Comparison of ENCODE assay signal across 2 cellular contexts in the genomic region with DNA sequence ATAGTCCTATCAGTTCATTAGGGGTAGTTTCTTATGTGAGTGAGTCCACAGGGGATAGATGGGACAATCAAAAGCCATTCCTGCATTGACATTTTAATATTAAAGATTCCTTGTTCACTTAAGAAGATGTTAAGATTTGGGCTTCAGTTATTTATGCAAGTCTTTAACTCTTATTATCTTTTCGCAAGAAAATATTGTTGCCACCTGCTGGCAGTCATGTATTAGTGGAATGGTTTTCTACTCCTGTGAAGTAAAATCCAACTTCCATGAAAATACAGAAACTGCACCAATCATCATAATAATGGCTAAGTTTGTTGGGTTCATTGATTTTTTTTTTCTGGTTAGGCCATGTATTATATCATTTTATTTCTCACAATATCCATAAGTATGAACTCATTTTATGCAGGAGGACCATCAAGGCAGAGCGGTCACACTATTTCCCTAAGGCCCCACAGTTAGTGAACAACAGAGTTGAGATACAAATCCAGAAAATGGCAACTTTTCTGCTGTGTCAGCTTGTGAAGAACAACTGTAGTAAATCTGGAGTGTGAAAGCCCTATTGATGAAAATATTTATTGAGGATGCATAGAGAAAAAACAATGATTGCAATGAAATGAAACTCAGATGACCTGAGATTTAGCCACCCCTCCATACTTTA.
TF ChIP-seq lines count a peak whose summit lies in the region.

No MANE protein-coding gene starts in this region.

TF ChIP-seq in SK-N-SH, 30 proteins besides CTCF, POLR2A, EP300 and RAD21 (continued from another document):
- TF ChIP-seq, protein P1, sequence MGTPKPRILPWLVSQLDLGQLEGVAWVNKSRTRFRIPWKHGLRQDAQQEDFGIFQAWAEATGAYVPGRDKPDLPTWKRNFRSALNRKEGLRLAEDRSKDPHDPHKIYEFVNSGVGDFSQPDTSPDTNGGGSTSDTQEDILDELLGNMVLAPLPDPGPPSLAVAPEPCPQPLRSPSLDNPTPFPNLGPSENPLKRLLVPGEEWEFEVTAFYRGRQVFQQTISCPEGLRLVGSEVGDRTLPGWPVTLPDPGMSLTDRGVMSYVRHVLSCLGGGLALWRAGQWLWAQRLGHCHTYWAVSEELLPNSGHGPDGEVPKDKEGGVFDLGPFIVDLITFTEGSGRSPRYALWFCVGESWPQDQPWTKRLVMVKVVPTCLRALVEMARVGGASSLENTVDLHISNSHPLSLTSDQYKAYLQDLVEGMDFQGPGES (IDR thresholded peaks at IDR 0.05; ENCODE audit: low read depth, low read length), result no peak
- TF ChIP-seq TAF1 (IDR thresholded peaks at IDR 0.05; ENCODE audit: borderline replicate concordance, low read depth, low read length) (no peak), TEAD4 (IDR thresholded peaks at IDR 0.05; ENCODE audit: borderline replicate concordance, insufficient read depth) (no peak), YY1 (IDR thresholded peaks at IDR 0.05; ENCODE audit: low read depth) (no peak), FOXJ3 (CRISPR knock-in tag; IDR thresholded peaks at IDR 0.05) (no peak), POLR2AphosphoS5 (IDR thresholded peaks at IDR 0.05; ENCODE audit: low read depth, low read length) (no peak)
- TF ChIP-seq, protein P2, sequence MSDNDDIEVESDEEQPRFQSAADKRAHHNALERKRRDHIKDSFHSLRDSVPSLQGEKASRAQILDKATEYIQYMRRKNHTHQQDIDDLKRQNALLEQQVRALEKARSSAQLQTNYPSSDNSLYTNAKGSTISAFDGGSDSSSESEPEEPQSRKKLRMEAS (IDR thresholded peaks at IDR 0.05; ENCODE audit: low read depth), result no peak
TF ChIP-seq in SK-N-SH: peak in this region for 0.

TF ChIP-seq in SK-N-SH treated with all-trans-retinoic acid at 6 μM for 48 hours, 23 proteins besides CTCF, POLR2A, EP300 and RAD21 (continued from another document):
- TF ChIP-seq, protein P3, sequence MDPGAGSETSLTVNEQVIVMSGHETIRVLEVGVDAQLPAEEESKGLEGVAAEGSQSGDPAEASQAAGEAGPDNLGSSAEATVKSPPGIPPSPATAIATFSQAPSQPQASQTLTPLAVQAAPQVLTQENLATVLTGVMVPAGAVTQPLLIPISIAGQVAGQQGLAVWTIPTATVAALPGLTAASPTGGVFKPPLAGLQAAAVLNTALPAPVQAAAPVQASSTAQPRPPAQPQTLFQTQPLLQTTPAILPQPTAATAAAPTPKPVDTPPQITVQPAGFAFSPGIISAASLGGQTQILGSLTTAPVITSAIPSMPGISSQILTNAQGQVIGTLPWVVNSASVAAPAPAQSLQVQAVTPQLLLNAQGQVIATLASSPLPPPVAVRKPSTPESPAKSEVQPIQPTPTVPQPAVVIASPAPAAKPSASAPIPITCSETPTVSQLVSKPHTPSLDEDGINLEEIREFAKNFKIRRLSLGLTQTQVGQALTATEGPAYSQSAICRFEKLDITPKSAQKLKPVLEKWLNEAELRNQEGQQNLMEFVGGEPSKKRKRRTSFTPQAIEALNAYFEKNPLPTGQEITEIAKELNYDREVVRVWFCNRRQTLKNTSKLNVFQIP (CRISPR knock-in tag; IDR thresholded peaks at IDR 0.05; ENCODE audit: borderline replicate concordance, low read depth), result no peak
- TF ChIP-seq ZFP30 (CRISPR knock-in tag; IDR thresholded peaks at IDR 0.05), result no peak
- no peak for TF ChIP-seq BACH2 (CRISPR knock-in tag; IDR thresholded peaks at IDR 0.05; ENCODE audit: borderline replicate concordance)
- TF ChIP-seq OSR1 (CRISPR knock-in tag; IDR thresholded peaks at IDR 0.05), result no peak
- TF ChIP-seq SNAI2 (CRISPR knock-in tag; IDR thresholded peaks at IDR 0.05), result no peak
- TF ChIP-seq ESRRG (CRISPR knock-in tag; IDR thresholded peaks at IDR 0.05), result no peak
- TF ChIP-seq, protein P4, sequence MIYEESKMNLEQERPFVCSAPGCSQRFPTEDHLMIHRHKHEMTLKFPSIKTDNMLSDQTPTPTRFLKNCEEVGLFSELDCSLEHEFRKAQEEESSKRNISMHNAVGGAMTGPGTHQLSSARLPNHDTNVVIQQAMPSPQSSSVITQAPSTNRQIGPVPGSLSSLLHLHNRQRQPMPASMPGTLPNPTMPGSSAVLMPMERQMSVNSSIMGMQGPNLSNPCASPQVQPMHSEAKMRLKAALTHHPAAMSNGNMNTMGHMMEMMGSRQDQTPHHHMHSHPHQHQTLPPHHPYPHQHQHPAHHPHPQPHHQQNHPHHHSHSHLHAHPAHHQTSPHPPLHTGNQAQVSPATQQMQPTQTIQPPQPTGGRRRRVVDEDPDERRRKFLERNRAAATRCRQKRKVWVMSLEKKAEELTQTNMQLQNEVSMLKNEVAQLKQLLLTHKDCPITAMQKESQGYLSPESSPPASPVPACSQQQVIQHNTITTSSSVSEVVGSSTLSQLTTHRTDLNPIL (CRISPR knock-in tag; IDR thresholded peaks at IDR 0.05; ENCODE audit: low read depth), result no peak
- no peak for TF ChIP-seq CSDC2 (CRISPR knock-in tag; IDR thresholded peaks at IDR 0.05)
- no peak for TF ChIP-seq ZNF8 (CRISPR knock-in tag; IDR thresholded peaks at IDR 0.05)
- no peak for TF ChIP-seq ZNF70 (CRISPR knock-in tag; IDR thresholded peaks at IDR 0.05)
- TF ChIP-seq TCF4 (CRISPR knock-in tag; IDR thresholded peaks at IDR 0.05; ENCODE audit: borderline replicate concordance), result no peak
- no peak for TF ChIP-seq ZNF565 (CRISPR knock-in tag; conservative IDR thresholded peaks at IDR 0.05; ENCODE audit: low read depth)
- no peak for TF ChIP-seq RARB (CRISPR knock-in tag; IDR thresholded peaks at IDR 0.05)
- no peak for TF ChIP-seq ZC3H10 (CRISPR knock-in tag; IDR thresholded peaks at IDR 0.05)
- TF ChIP-seq ARNTL (CRISPR knock-in tag; IDR thresholded peaks at IDR 0.05; ENCODE audit: borderline replicate concordance, low read depth), result no peak
- TF ChIP-seq TOX (CRISPR knock-in tag; IDR thresholded peaks at IDR 0.05; ENCODE audit: borderline replicate concordance), result no peak
- TF ChIP-seq PPARA (CRISPR knock-in tag; IDR thresholded peaks at IDR 0.05; ENCODE audit: borderline replicate concordance), result no peak
